In the genomic region with DNA sequence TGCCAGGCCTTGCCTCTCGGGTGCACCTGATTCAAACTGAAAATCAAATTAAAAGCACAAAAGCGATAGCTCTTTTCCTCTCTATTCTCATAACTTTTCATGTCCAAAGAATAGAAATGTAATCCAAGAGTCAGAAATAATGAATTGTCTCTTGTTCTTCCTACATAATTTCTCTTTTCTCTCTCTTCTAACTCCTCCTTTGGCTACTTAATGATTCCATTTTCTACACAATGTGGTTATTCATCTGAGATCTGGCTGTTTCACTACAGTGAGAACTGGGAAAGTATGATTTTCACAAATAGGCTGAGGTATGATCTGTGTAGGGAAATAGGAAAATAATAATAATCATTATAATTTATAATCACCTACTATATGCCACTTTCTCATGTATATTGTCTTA, we compare ENCODE assay signal across 23 cellular contexts.
"Had no signal": no experiment of that assay in that cellular context is flagged by ENCODE, and none has a peak within 500 bp of the region (broad histone marks: within the 10 kb centered on the region; RNA-seq: fewer than 3 reads in every experiment).

No MANE protein-coding gene starts in this region.

- H3K27me3 Mint-ChIP-seq: activated CD8-positive, alpha-beta T cell treated with anti-CD3 and anti-CD28 coated beads for 36 hours; activated naive CD4-positive, alpha-beta T cell treated with anti-CD3 and anti-CD28 coated beads, Interleukin-2, amount 50 U/mL, for 24 hours had no signal

- H3K4me3 ChIP-seq: ascending aorta, body of pancreas, SJSA1 had no signal

- ATAC-seq: activated CD4-positive, CD25-positive, alpha-beta regulatory T cell treated with anti-CD3 and anti-CD28 coated beads, Interleukin-2, amount 50 U/mL, for 24 hours; activated CD8-positive, alpha-beta T cell treated with anti-CD3 and anti-CD28 coated beads for 36 hours; body of pancreas; Panc1; SK-N-SH treated with all-trans-retinoic acid at 6 μM for 48 hours had no signal

- H3K9me3 ChIP-seq: ascending aorta, body of pancreas, SJSA1 had no signal

- DNase-seq: activated CD4-positive, alpha-beta T cell treated with anti-CD3 and anti-CD28 coated beads for 4 hours; activated CD8-positive, alpha-beta memory T cell treated with anti-CD3 and anti-CD28 coated beads, Interleukin-2, amount 50 U/mL, for 4 hours; activated CD8-positive, alpha-beta T cell treated with anti-CD3 and anti-CD28 coated beads for 36 hours; body of pancreas; MM.1S; NCI-H1105; NCI-H1436; NCI-H1694 treated with DMSO at 0.1 percent for 48 hours; NCI-H2029 treated with DMSO at 0.1 percent for 48 hours; NCI-H345; NCI-H510A treated with DMSO at 0.1 percent for 48 hours; NCI-H69; NK-92 treated with Interleukin-12 subunit alpha and Interleukin-12 subunit beta, amount 100 ng/mL, for 24 hours; OCI-M1; Right ventricle myocardium superior had no signal

- H3K36me3 ChIP-seq: ascending aorta, SJSA1 had no signal

- H3K36me3 Mint-ChIP-seq: activated naive CD4-positive, alpha-beta T cell treated with anti-CD3 and anti-CD28 coated beads, Interleukin-2, amount 50 U/mL, for 24 hours had no signal

- H3K27ac Mint-ChIP-seq: activated CD8-positive, alpha-beta T cell treated with anti-CD3 and anti-CD28 coated beads for 36 hours; activated naive CD4-positive, alpha-beta T cell treated with anti-CD3 and anti-CD28 coated beads, Interleukin-2, amount 50 U/mL, for 24 hours; T-helper 1 cell treated with Interleukin-12 subunit alpha and Interleukin-12 subunit beta and Interleukin-4 antibody, amounts not matched to agents 30 μg/mL and 1 μg/mL, for 36 hours had no signal

- H3K4me1 ChIP-seq: ascending aorta, body of pancreas, SJSA1 had no signal

- H3K27me3 ChIP-seq: ascending aorta, body of pancreas, SJSA1 had no signal

- H3K4me3 Mint-ChIP-seq: activated CD8-positive, alpha-beta T cell treated with anti-CD3 and anti-CD28 coated beads for 36 hours; activated naive CD4-positive, alpha-beta T cell treated with anti-CD3 and anti-CD28 coated beads, Interleukin-2, amount 50 U/mL, for 24 hours; T-helper 1 cell treated with Interleukin-12 subunit alpha and Interleukin-12 subunit beta and Interleukin-4 antibody, amounts not matched to agents 30 μg/mL and 1 μg/mL, for 36 hours had no signal

- H3K4me1 Mint-ChIP-seq: activated naive CD4-positive, alpha-beta T cell treated with anti-CD3 and anti-CD28 coated beads, Interleukin-2, amount 50 U/mL, for 24 hours had no signal

- H3K9me3 Mint-ChIP-seq: T-helper 1 cell treated with Interleukin-12 subunit alpha and Interleukin-12 subunit beta and Interleukin-4 antibody, amounts not matched to agents 30 μg/mL and 1 μg/mL, for 36 hours had no signal

- H3K27ac ChIP-seq: ascending aorta, body of pancreas, RWPE1, SJSA1 had no signal
